ENCODE assay signal across 9 cellular contexts in the genomic region with DNA sequence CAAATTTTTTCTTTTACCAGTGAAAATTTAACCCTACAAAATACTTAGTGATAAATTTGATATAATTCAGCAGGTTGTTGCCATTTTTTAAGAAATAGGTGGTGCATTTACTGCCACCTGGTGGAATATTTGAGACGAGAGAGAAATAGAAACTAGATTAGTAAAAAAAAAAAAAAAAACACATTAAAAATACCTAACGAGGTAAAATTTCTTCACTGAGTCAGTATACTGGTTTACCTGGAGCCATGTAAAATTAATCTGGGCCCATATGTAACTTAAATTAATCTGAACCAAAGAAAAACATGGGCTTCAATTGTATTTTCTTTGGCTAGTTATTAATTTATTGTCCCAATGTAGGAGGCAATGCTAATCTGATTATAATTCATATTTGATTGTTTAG.
DNase-seq lines count a peak whose midpoint lies in the region; ATAC-seq and TF ChIP-seq lines count a peak whose summit lies in the region.
"Had no signal": no experiment of that assay in that cellular context is flagged by ENCODE, and none has a peak within 500 bp of the region (broad histone marks: within the 10 kb centered on the region; RNA-seq: fewer than 3 reads in every experiment).

No MANE protein-coding gene starts in this region.

- no peak overlapping the region for H3K27ac Mint-ChIP-seq in CD8-positive, alpha-beta T cell
- H3K27ac Mint-ChIP-seq in HFFc6, result no peak overlapping the region

- DNase-seq in CD8-positive, alpha-beta T cell, result no peak
- DNase-seq in HFFc6 (peak; percentile 32), SW480 (ENCODE audit: low spot score) (peak; percentile 9), inferior parietal cortex (ENCODE audit: extremely low spot score) (peak; percentile 53), hypothalamus (lab: John Stamatoyannopoulos, UW) (no peak)

- H3K4me1 ChIP-seq in CD8-positive, alpha-beta T cell (ENCODE audit: insufficient read depth, low read length), result no peaks in the 10 kb centered on the region

- ATAC-seq in CD8-positive, alpha-beta T cell, result no peak
- no peak for ATAC-seq in GM21576 (IDR thresholded peaks at IDR 0.05; ENCODE audit: unreplicated experiment)
- ATAC-seq in GM21723 (IDR thresholded peaks at IDR 0.05; ENCODE audit: unreplicated experiment), result no peak
- no peak for ATAC-seq in GM21619 (IDR thresholded peaks at IDR 0.05; ENCODE audit: unreplicated experiment)

- no peaks in the 10 kb centered on the region for H3K36me3 ChIP-seq in CD8-positive, alpha-beta T cell (ENCODE audit: insufficient read depth, low read length)
- H3K36me3 ChIP-seq: neutrophil had no signal

- H3K27me3 ChIP-seq in CD8-positive, alpha-beta T cell (ENCODE audit: insufficient read depth, low read length), result no peaks in the 10 kb centered on the region
- H3K27me3 ChIP-seq: neutrophil had no signal

- no peak overlapping the region for H3K4me3 Mint-ChIP-seq in CD8-positive, alpha-beta T cell
- no peak overlapping the region; the same call in 1 of the 2 replicates for H3K4me3 Mint-ChIP-seq in HFFc6

- CTCF ChIA-PET in CD8-positive, alpha-beta T cell (lab: Charles Lee), result no interaction called here

- H3K9me3 ChIP-seq in CD8-positive, alpha-beta T cell (ENCODE audit: low read length), result no peaks in the 10 kb centered on the region
- H3K9me3 ChIP-seq: neutrophil had no signal

- TF ChIP-seq CTCF in CD8-positive, alpha-beta T cell (IDR thresholded peaks at IDR 0.05), result peak; percentile 56
- peak; percentile 92 for TF ChIP-seq CTCF in HFFc6 (IDR thresholded peaks at IDR 0.05)

- no peaks in the 10 kb centered on the region for H3K9me3 Mint-ChIP-seq in CD8-positive, alpha-beta T cell
- H3K9me3 Mint-ChIP-seq in HFFc6, result no peaks in the 10 kb centered on the region

- H3K36me3 Mint-ChIP-seq in CD8-positive, alpha-beta T cell, result no peaks in the 10 kb centered on the region
- H3K36me3 Mint-ChIP-seq in HFFc6 (ENCODE audit: low read depth), result no peaks in the 10 kb centered on the region

- no peak overlapping the region for H3K4me3 ChIP-seq in CD8-positive, alpha-beta T cell (ENCODE audit: low read depth, low read length)

- H3K27me3 Mint-ChIP-seq in CD8-positive, alpha-beta T cell (ENCODE audit: low read depth), result peaks cover 9% of the 10 kb centered on the region
- no peaks in the 10 kb centered on the region; the same call in 1 of the 2 replicates for H3K27me3 Mint-ChIP-seq in HFFc6 (ENCODE audit: insufficient read depth)

- H3K4me1 Mint-ChIP-seq in CD8-positive, alpha-beta T cell (ENCODE audit: low read depth), result peaks cover 3% of the 10 kb centered on the region
- H3K4me1 Mint-ChIP-seq in HFFc6 (ENCODE audit: low read depth), result peaks cover 24% of the 10 kb centered on the region

- H3K27ac ChIP-seq in CD8-positive, alpha-beta T cell (ENCODE audit: low read depth, low read length), result no peak overlapping the region
- H3K27ac ChIP-seq: neutrophil had no signal

- intact Hi-C loops in CD8-positive, alpha-beta T cell (cut with DNase I, micrococcal nuclease), result loop anchor here (2.0 to 10.0 kb wide), 3 partner anchors 632 to 1640 kb away; no protein-coding TSS in a partner anchor

- POLR2A ChIA-PET in CD8-positive, alpha-beta T cell (lab: Charles Lee), result no interaction called here

Comparison
In these comparisons a context has a peak if more than half of its experiments do, and no peak if none do; other contexts are left out.
1. DNase-seq: peak in HFFc6 (single experiment), SW480 (single experiment) and inferior parietal cortex (single experiment); none in CD8-positive, alpha-beta T cell (0 of 7) and hypothalamus (0 of 51).